ENCODE assay signal across 2 cellular contexts in genomic region chr12:96422192-96422591, GRCh38.
TF ChIP-seq lines count a peak whose summit lies in the region.

No MANE protein-coding gene starts in this region.

TF ChIP-seq in HCT116, 20 proteins besides CTCF, POLR2A, EP300 and RAD21 (continued from another document):
- TF ChIP-seq ZBTB33 (IDR thresholded peaks at IDR 0.05; ENCODE audit: extremely low read depth, insufficient replicate concordance, low read length) (no peak), YY1 (IDR thresholded peaks at IDR 0.05; ENCODE audit: extremely low read depth, insufficient replicate concordance, low read depth, low read length) (no peak), EZH2phosphoT487 (IDR thresholded peaks at IDR 0.05; ENCODE audit: borderline replicate concordance) (no peak), MAX (IDR thresholded peaks at IDR 0.05) (no peak), ELF1 (IDR thresholded peaks at IDR 0.05; ENCODE audit: borderline replicate concordance, low read depth) (no peak), CEBPB (IDR thresholded peaks at IDR 0.05; ENCODE audit: low read depth) (no peak), REST (IDR thresholded peaks at IDR 0.05; ENCODE audit: low read depth) (no peak), FOSL1 (IDR thresholded peaks at IDR 0.05; ENCODE audit: low read depth) (no peak), SIN3A (IDR thresholded peaks at IDR 0.05; ENCODE audit: low read depth) (no peak), POLR2AphosphoS5 (IDR thresholded peaks at IDR 0.05; ENCODE audit: low read depth, low read length) (no peak), TCF7L2 (IDR thresholded peaks at IDR 0.05; ENCODE audit: borderline replicate concordance, extremely low read depth, insufficient read depth, insufficient read length) (no peak)
TF ChIP-seq in HCT116: peak in this region for 0.

TF ChIP-seq in SK-N-SH treated with all-trans-retinoic acid at 6 μM for 48 hours, 23 proteins besides CTCF, POLR2A, EP300 and RAD21 (continued from another document):
- no peak for TF ChIP-seq TSHZ2 (CRISPR knock-in tag; IDR thresholded peaks at IDR 0.05)
- peak; percentile 64; the same call in 1 of the 2 replicates for TF ChIP-seq TCF4 (CRISPR knock-in tag; IDR thresholded peaks at IDR 0.05; ENCODE audit: borderline replicate concordance)
- no peak for TF ChIP-seq ESRRG (CRISPR knock-in tag; IDR thresholded peaks at IDR 0.05)
